In the genomic region with DNA sequence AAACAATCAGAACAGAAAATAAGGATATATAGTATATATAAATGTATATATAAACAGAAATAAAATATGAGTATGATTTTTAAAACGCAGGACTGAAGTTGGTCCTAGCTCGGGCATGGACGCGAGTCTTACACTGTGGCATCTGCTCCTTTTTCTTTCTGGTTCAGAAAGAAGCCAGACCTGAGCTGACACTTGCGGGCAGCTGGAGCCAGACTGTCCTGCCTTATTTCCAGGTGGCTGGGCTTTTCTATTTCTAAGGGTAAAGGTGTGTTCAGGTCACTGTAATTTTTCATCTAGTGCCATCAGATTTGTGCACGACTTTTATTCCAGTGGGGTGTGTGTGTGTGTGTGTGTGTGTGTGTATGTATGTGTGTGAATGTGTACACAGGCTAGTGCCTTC, we compare ENCODE assay signal across 28 cellular contexts.
"Had no signal": no experiment of that assay in that cellular context is flagged by ENCODE, and none has a peak within 500 bp of the region (broad histone marks: within the 10 kb centered on the region; RNA-seq: fewer than 3 reads in every experiment).

No MANE protein-coding gene starts in this region.

- H3K27me3 ChIP-seq: colonic mucosa, esophagus squamous epithelium had no signal

- H3K4me3 Mint-ChIP-seq: activated B cell treated with CpG ODN at 0.5 μM for 24 hours; activated CD8-positive, alpha-beta T cell treated with anti-CD3 and anti-CD28 coated beads for 36 hours; activated naive CD8-positive, alpha-beta T cell; activated T-cell treated with anti-CD3 and anti-CD28 coated beads, Interleukin-2, amount 50 U/mL, for 4 hours; activated T-helper 17 cell treated with anti-CD3 and anti-CD28 coated beads, Interleukin-2, amount 50 U/mL, for 72 hours had no signal

- ATAC-seq: activated CD4-positive, CD25-positive, alpha-beta regulatory T cell treated with anti-CD3 and anti-CD28 coated beads, Interleukin-2, amount 50 U/mL, for 24 hours; activated CD8-positive, alpha-beta T cell treated with anti-CD3 and anti-CD28 coated beads for 36 hours; activated T-cell treated with anti-CD3 and anti-CD28 coated beads, Interleukin-2, amount 50 U/mL, for 4 hours; activated T-helper 17 cell treated with anti-CD3 and anti-CD28 coated beads, Interleukin-2, amount 50 U/mL, for 72 hours had no signal

- H3K27ac ChIP-seq: colonic mucosa, epithelial cell of prostate, esophagus squamous epithelium had no signal

- H3K27ac Mint-ChIP-seq: activated B cell treated with CpG ODN at 0.5 μM for 24 hours; activated CD8-positive, alpha-beta T cell treated with anti-CD3 and anti-CD28 coated beads for 36 hours; activated naive CD8-positive, alpha-beta T cell; activated T-helper 17 cell treated with anti-CD3 and anti-CD28 coated beads, Interleukin-2, amount 50 U/mL, for 72 hours had no signal

- H3K4me3 ChIP-seq: colonic mucosa, esophagus squamous epithelium had no signal

- H3K27me3 Mint-ChIP-seq: activated B cell treated with CpG ODN at 0.5 μM for 24 hours; activated CD8-positive, alpha-beta T cell treated with anti-CD3 and anti-CD28 coated beads for 36 hours; activated naive CD8-positive, alpha-beta T cell; activated T-helper 17 cell treated with anti-CD3 and anti-CD28 coated beads, Interleukin-2, amount 50 U/mL, for 72 hours had no signal

- FAIRE-seq: astrocyte, endometrium, endothelial cell of umbilical vein had no signal

- H3K4me1 ChIP-seq: colonic mucosa had no signal

- H3K9me3 Mint-ChIP-seq: activated CD8-positive, alpha-beta T cell treated with anti-CD3 and anti-CD28 coated beads for 36 hours; activated T-cell treated with anti-CD3 and anti-CD28 coated beads, Interleukin-2, amount 50 U/mL, for 4 hours had no signal

- H3K4me1 Mint-ChIP-seq: activated B cell treated with CpG ODN at 0.5 μM for 24 hours; activated T-helper 17 cell treated with anti-CD3 and anti-CD28 coated beads, Interleukin-2, amount 50 U/mL, for 72 hours had no signal

- H3K36me3 Mint-ChIP-seq: activated naive CD8-positive, alpha-beta T cell had no signal

- H3K36me3 ChIP-seq: colonic mucosa, esophagus squamous epithelium had no signal

- H3K9me3 ChIP-seq: colonic mucosa, esophagus squamous epithelium had no signal

- DNase-seq: activated B cell treated with CpG ODN at 0.5 μM for 24 hours; activated CD4-positive, alpha-beta T cell treated with anti-CD3 and anti-CD28 coated beads for 48 hours; activated CD4-positive, alpha-beta T cell treated with anti-CD3 and anti-CD28 coated beads, Interleukin-2, amount 50 U/mL, for 1 hour; activated CD4-positive, alpha-beta T cell treated with anti-CD3 and anti-CD28 coated beads, Interleukin-2, amount 50 U/mL, for 48 hours; activated CD8-positive, alpha-beta memory T cell treated with anti-CD3 and anti-CD28 coated beads for 24 hours; activated CD8-positive, alpha-beta T cell treated with anti-CD3 and anti-CD28 coated beads for 36 hours; activated effector memory CD4-positive, alpha-beta T cell treated with Interleukin-2 at 50 U/mL for 16 hours; activated gamma-delta T cell treated with Interleukin-2 at 50 U/mL for 16 hours; activated naive CD4-positive, alpha-beta T cell treated with anti-CD3 and anti-CD28 coated beads, Interleukin-2, amount 50 U/mL, for 16 hours; activated naive CD4-positive, alpha-beta T cell treated with Interleukin-2 at 50 U/mL for 16 hours; activated T-cell treated with anti-CD3 and anti-CD28 coated beads, Interleukin-2, amount 50 U/mL, for 4 hours; amniotic stem cell; anterior cingulate cortex; central memory CD4-positive, alpha-beta T cell; cerebellar nuclear complex; colonic mucosa; effector CD8-positive, alpha-beta T cell; esophagus squamous epithelium; foreskin melanocyte; glutamatergic neuron; T-helper 2 cell had no signal
